In the genomic region with DNA sequence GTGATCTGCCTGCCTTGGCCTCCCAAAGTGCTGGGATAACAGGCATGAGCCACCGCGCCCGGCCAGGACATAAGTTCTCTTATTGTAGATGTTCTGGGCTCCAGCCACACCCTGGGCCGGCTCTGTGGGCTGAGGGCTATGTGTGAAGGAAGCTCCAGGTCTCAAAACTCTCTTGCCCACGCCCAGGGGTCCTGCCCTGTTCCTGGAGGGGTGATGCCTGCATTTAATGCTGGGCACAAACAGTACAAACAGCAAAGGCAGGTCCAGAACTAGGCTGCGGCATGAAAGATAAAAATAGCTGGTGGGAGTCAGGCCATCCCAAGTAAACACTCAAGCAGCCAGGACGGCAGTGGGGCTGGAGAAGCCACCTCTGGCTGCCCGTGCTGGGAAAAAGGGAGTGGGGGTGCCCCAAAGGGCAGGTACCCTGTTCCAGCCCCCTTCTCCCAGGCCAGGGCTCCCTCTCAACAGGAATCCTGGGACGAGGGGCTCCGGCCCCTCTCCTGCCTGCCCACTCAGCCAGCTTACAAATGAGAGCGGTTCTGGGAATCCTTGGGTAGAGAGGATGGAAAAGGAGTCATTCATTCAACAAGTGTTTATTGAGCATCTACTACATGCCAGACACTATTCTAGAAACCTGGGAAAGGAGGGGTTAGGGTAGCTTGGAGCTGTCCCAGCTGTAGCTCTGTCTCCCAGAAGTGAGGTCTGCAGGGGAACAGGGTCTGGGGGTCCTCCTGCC, we compare ENCODE assay signal across 15 cellular contexts. TPM values are rescaled to one million over a fixed set of nuclear protein-coding genes. Genes with fewer than 3 reads are reported as not detected.
A peak's percentile ranks its signal among the peaks of the same experiment; 100 is the strongest.
DNase-seq lines count a peak whose midpoint lies in the region; ATAC-seq, FAIRE-seq and TF ChIP-seq lines count a peak whose summit lies in the region.
"Had no signal": no experiment of that assay in that cellular context is flagged by ENCODE, and none has a peak within 500 bp of the region (broad histone marks: within the 10 kb centered on the region; RNA-seq: fewer than 3 reads in every experiment).

No MANE protein-coding gene starts in this region.

- peak overlapping the region; percentile 12 to 37 for H3K4me3 Mint-ChIP-seq in effector memory CD8-positive, alpha-beta T cell
- H3K4me3 Mint-ChIP-seq: stimulated activated naive B cell treated with anti-CD40 and anti-IgM and Interleukin-4, amounts not matched to agents 10 μg/mL and 1 μg/mL and 100 μg/mL, for 72 hours had no signal

- 66% methylated on average over 11 of the region's 11 CpGs for WGBS in A549 (ENCODE audit: missing lambda C conversion rate)
- WGBS in prostate gland, result 72% methylated on average over 11 of the region's 11 CpGs

- CTCF ChIA-PET in A549 (lab: Yijun Ruan, JAX), result interaction anchor here (0.6 to 22.8 kb wide), 13 partner anchors 16 to 422 kb away, joined by 3 to 513 read pairs (median 3); partner anchors contain the start of genes GALK1, ITGB4, MRPL38 and TRIM65
- CTCF ChIA-PET in Panc1 (lab: Charles Lee), result interaction anchor here (1.0 to 1.2 kb wide), 2 partner anchors 13 to 18 kb away, joined by 3 to 5 read pairs; partner anchors contain the start of gene WBP2

- TF ChIP-seq EP300 in A549 (IDR thresholded peaks at IDR 0.05), result no peak

- TF ChIP-seq POLR2A in A549 (IDR thresholded peaks at IDR 0.05; ENCODE audit: low read length), result no peak
- TF ChIP-seq POLR2A in prostate gland (IDR thresholded peaks at IDR 0.05), result no peak

- no peaks in the 10 kb centered on the region for H3K9me3 ChIP-seq in A549
- no peaks in the 10 kb centered on the region for H3K9me3 ChIP-seq in Panc1 (ENCODE audit: control insufficient read depth, insufficient read depth, low read depth, low read length)
- no peaks in the 10 kb centered on the region for H3K9me3 ChIP-seq in prostate gland

- no peak overlapping the region for H3K27ac Mint-ChIP-seq in effector memory CD8-positive, alpha-beta T cell
- H3K27ac Mint-ChIP-seq: stimulated activated naive B cell treated with anti-CD40 and anti-IgM and Interleukin-4, amounts not matched to agents 10 μg/mL and 1 μg/mL and 100 μg/mL, for 72 hours had no signal

- peaks cover 2% of the 10 kb centered on the region for H3K36me3 Mint-ChIP-seq in effector memory CD8-positive, alpha-beta T cell (ENCODE audit: insufficient read depth)
- H3K36me3 Mint-ChIP-seq: stimulated activated naive B cell treated with anti-CD40 and anti-IgM and Interleukin-4, amounts not matched to agents 10 μg/mL and 1 μg/mL and 100 μg/mL, for 72 hours had no signal

- DNase-seq in A549 (ENCODE audit: low read depth in 1 of 2, low spot score in 1 of 2) (no peak), Panc1 (ENCODE audit: low read depth, low spot score) (no peak), prostate gland (ENCODE audit: low spot score) (no peak), superior temporal gyrus (ENCODE audit: extremely low spot score) (no peak), NCI-H1694 (lab: John Stamatoyannopoulos, UW) (no peak)
- DNase-seq in effector memory CD8-positive, alpha-beta T cell, result no peak
- DNase-seq in stimulated activated CD4-positive, alpha-beta T cell treated with anti-CD3 and anti-CD28 coated beads, Interleukin-15, amount 100 ng/mL, for 24 hours, result no peak
- DNase-seq: activated effector memory CD4-positive, alpha-beta T cell treated with anti-CD3 and anti-CD28 coated beads, Interleukin-2, amount 50 U/mL, for 16 hours; effector CD4-positive, alpha-beta T cell; GDM1; GOT3; NCI-H2107; PC-3; stimulated activated naive B cell treated with anti-CD40 and anti-IgM and Interleukin-4, amounts not matched to agents 10 μg/mL and 1 μg/mL and 100 μg/mL, for 72 hours had no signal

- H3K27me3 Mint-ChIP-seq in effector memory CD8-positive, alpha-beta T cell, result no peaks in the 10 kb centered on the region

- H3K4me1 ChIP-seq in A549 (peaks cover 53% of the 10 kb centered on the region), Panc1 (ENCODE audit: control insufficient read depth, insufficient read depth, low read length) (peaks cover 41% of the 10 kb centered on the region), prostate gland (replicated peaks) (peaks cover 28% of the 10 kb centered on the region)

- no peaks in the 10 kb centered on the region for H3K9me3 Mint-ChIP-seq in effector memory CD8-positive, alpha-beta T cell
- H3K9me3 Mint-ChIP-seq: stimulated activated naive B cell treated with anti-CD40 and anti-IgM and Interleukin-4, amounts not matched to agents 10 μg/mL and 1 μg/mL and 100 μg/mL, for 72 hours had no signal

- H3K4me3 ChIP-seq in A549, result no peak overlapping the region
- H3K4me3 ChIP-seq in Panc1 (ENCODE audit: low read depth in 2 of 2, low read length in 2 of 2), result no peak overlapping the region
- no peak overlapping the region for H3K4me3 ChIP-seq in prostate gland

- POLR2A ChIA-PET in A549 (lab: Yijun Ruan, JAX), result interaction anchor here (2.3 to 4.5 kb wide), 2 partner anchors 18 to 94 kb away, joined by 11 to 27 read pairs; partner anchors contain the start of gene WBP2
- POLR2A ChIA-PET in Panc1 (lab: Charles Lee), result interaction anchor here (0.6 to 1.5 kb wide), 2 partner anchors 13 to 18 kb away, joined by 3 to 4 read pairs; partner anchors contain the start of gene WBP2

- H3K36me3 ChIP-seq in Panc1 (ENCODE audit: control insufficient read depth, insufficient read depth, low read length) (no peaks in the 10 kb centered on the region; the same call in 1 of the 2 replicates), prostate gland (no peaks in the 10 kb centered on the region)

- TF ChIP-seq RAD21 in A549 (conservative IDR thresholded peaks at IDR 0.05 in 1 of 2, IDR thresholded peaks at IDR 0.05 in 1 of 2), result no peak

- no peak for ATAC-seq in A549
- ATAC-seq in Panc1, result no peak
- no peak for ATAC-seq in effector memory CD8-positive, alpha-beta T cell (replicated peaks)
- no peak for ATAC-seq in GM21360 (IDR thresholded peaks at IDR 0.05; ENCODE audit: unreplicated experiment)
- ATAC-seq: stimulated activated naive B cell treated with anti-CD40 and anti-IgM and Interleukin-4, amounts not matched to agents 10 μg/mL and 1 μg/mL and 100 μg/mL, for 72 hours had no signal

- H3K27ac ChIP-seq in A549, result peak overlapping the region; percentile 68 to 85; a peak in 5 of 6 replicates
- H3K27ac ChIP-seq in Panc1 (ENCODE audit: low read length), result peak overlapping the region; percentile 60
- peak overlapping the region; percentile 83 for H3K27ac ChIP-seq in prostate gland

- in situ Hi-C loops in Panc1 (cut with HindIII; ENCODE audit: low pct_unique_long_range_greater_than_20kb, low sequenced_read_pairs), result no loop called here

- FAIRE-seq in A549 (lab: Jason Lieb, UNC), result no peak

- H3K4me2 ChIP-seq in A549, result no peak overlapping the region

- TF ChIP-seq CTCF in A549 (IDR thresholded peaks at IDR 0.05) (no peak), Panc1 (IDR thresholded peaks at IDR 0.05) (no peak), prostate gland (IDR thresholded peaks at IDR 0.05) (no peak)

- H3K27me3 ChIP-seq in Panc1 (ENCODE audit: control insufficient read depth, insufficient read depth, low read length), result no peaks in the 10 kb centered on the region
- H3K27me3 ChIP-seq in prostate gland (replicated peaks; ENCODE audit: insufficient read depth), result no peaks in the 10 kb centered on the region

- BruUV-seq in Panc1 (replicated peaks; lab: Mats Ljungman, UMichigan), result no TSS peak

- intact Hi-C loops in Panc1 (cut with micrococcal nuclease; ENCODE audit: unreplicated experiment), result no loop called here
- intact Hi-C loops in prostate gland (cut with DNase I), result loop anchor here (2.0 kb wide), 1 partner anchor 19 kb away; the partner anchor contains the start of gene WBP2

- H3K4me1 Mint-ChIP-seq in effector memory CD8-positive, alpha-beta T cell (ENCODE audit: low read depth in 2 of 2), result peaks cover 21 to 33% of the 10 kb centered on the region in 2 donors

RNA-seq across cellular contexts. Expression of gene TRIM47, which starts 4.6 kb away (rescaled TPM):
- polyA plus RNA-seq in A549 (2011; rRNA removed) (19.6 and 26.7 TPM in 2 replicates), A549 (2017; fragmentation: RNase III; extraction: RNeasy Plus Mini Kit Qiagen cat#74134 plus additional on column Dnase treatment) (45.3 to 54.7 TPM (median 46.6 TPM) in 3 replicates)
- 50.0 and 67.2 TPM in 2 replicates for polyA plus RNA-seq in A549 (2012; cell fraction: cytosol; rRNA removed)
- polyA plus RNA-seq in A549 (2012; cell fraction: nucleus; rRNA removed), result 162 and 183 TPM in 2 replicates
- polyA minus RNA-seq in A549 (2011; rRNA and poly(A)+ RNA removed), result 31.2 and 34.8 TPM in 2 replicates
- total RNA-seq in Panc1 (2021; ENCODE audit: unreplicated experiment) (125 TPM), prostate gland (10 to 100 TPM; 21.3 to 62.9 TPM)
- polyA plus RNA-seq in Panc1 (2012; ENCODE audit: insufficient read length), result 145 TPM

RNA-seq across cellular contexts. Expression of gene WBP2, which starts 18.6 kb away (rescaled TPM):
- 35.6 and 39.7 TPM in 2 replicates for polyA plus RNA-seq in A549 (2011; rRNA removed)
- 26.6 and 35.4 TPM in 2 replicates for polyA plus RNA-seq in A549 (2012; cell fraction: cytosol; rRNA removed)
- polyA plus RNA-seq in A549 (2012; cell fraction: nucleus; rRNA removed), result 60.1 and 71.4 TPM in 2 replicates
- 111 to 131 TPM (median 116 TPM) in 3 replicates for polyA plus RNA-seq in A549 (2017; fragmentation: RNase III; extraction: RNeasy Plus Mini Kit Qiagen cat#74134 plus additional on column Dnase treatment)
- polyA minus RNA-seq in A549 (2011; rRNA and poly(A)+ RNA removed), result 31.8 and 40.3 TPM in 2 replicates
- 163 TPM for total RNA-seq in Panc1 (2021; ENCODE audit: unreplicated experiment)
- polyA plus RNA-seq in Panc1 (2012; ENCODE audit: insufficient read length), result 195 TPM
- 100 to 1,000 TPM in 1 of 2 donors, 10 to 100 TPM in 1; 88.9 to 125 TPM for total RNA-seq in prostate gland

RNA-seq across cellular contexts. Expression of gene TRIM65, which starts 23.0 kb away (rescaled TPM):
- polyA plus RNA-seq in A549 (2011; rRNA removed), result 13.5 and 17.4 TPM in 2 replicates
- 17.8 and 28.0 TPM in 2 replicates for polyA plus RNA-seq in A549 (2012; cell fraction: cytosol; rRNA removed)
- polyA plus RNA-seq in A549 (2012; cell fraction: nucleus; rRNA removed), result 46.1 and 47.2 TPM in 2 replicates
- polyA plus RNA-seq in A549 (2017; fragmentation: RNase III; extraction: RNeasy Plus Mini Kit Qiagen cat#74134 plus additional on column Dnase treatment), result 26.2 to 30.2 TPM (median 30.1 TPM) in 3 replicates
- 12.7 and 16.0 TPM in 2 replicates for polyA minus RNA-seq in A549 (2011; rRNA and poly(A)+ RNA removed)
- total RNA-seq in Panc1 (2021; ENCODE audit: unreplicated experiment), result 48.6 TPM
- 51.2 TPM for polyA plus RNA-seq in Panc1 (2012; ENCODE audit: insufficient read length)
- 10 to 100 TPM; 27.5 to 28.1 TPM for total RNA-seq in prostate gland

RNA-seq across cellular contexts. Expression of gene UNC13D, which starts 29.6 kb away (rescaled TPM):
- polyA plus RNA-seq in A549 (2011; rRNA removed), result 0.97 and 1.6 TPM in 2 replicates
- polyA plus RNA-seq in A549 (2012; cell fraction: cytosol; rRNA removed), result 1.3 and 2.0 TPM in 2 replicates
- 6.1 and 10.5 TPM in 2 replicates for polyA plus RNA-seq in A549 (2012; cell fraction: nucleus; rRNA removed)
- 3.5 to 4.5 TPM (median 4.3 TPM) in 3 replicates for polyA plus RNA-seq in A549 (2017; fragmentation: RNase III; extraction: RNeasy Plus Mini Kit Qiagen cat#74134 plus additional on column Dnase treatment)
- polyA minus RNA-seq in A549 (2011; rRNA and poly(A)+ RNA removed), result 1.7 and 3.3 TPM in 2 replicates
- 12.7 TPM for total RNA-seq in Panc1 (2021; ENCODE audit: unreplicated experiment)
- polyA plus RNA-seq in Panc1 (2012; ENCODE audit: insufficient read length), result 6.7 TPM
- total RNA-seq in prostate gland, result 10 to 100 TPM in 1 of 2 donors, 1 to 10 TPM in 1; 2.9 to 16.2 TPM

RNA-seq across cellular contexts. Expression of gene MRPL38, which starts 30.9 kb away (rescaled TPM):
- polyA plus RNA-seq in A549 (2011; rRNA removed), result 43.4 and 53.5 TPM in 2 replicates
- polyA plus RNA-seq in A549 (2012; cell fraction: cytosol; rRNA removed), result 126 and 151 TPM in 2 replicates
- polyA plus RNA-seq in A549 (2012; cell fraction: nucleus; rRNA removed), result 315 and 362 TPM in 2 replicates
- 102 to 105 TPM (median 104 TPM) in 3 replicates for polyA plus RNA-seq in A549 (2017; fragmentation: RNase III; extraction: RNeasy Plus Mini Kit Qiagen cat#74134 plus additional on column Dnase treatment)
- polyA minus RNA-seq in A549 (2011; rRNA and poly(A)+ RNA removed), result 63.6 and 110 TPM in 2 replicates
- total RNA-seq in Panc1 (2021; ENCODE audit: unreplicated experiment), result 165 TPM
- polyA plus RNA-seq in Panc1 (2012; ENCODE audit: insufficient read length), result 180 TPM
- 10 to 100 TPM; 40.3 to 85.6 TPM for total RNA-seq in prostate gland
